In the genomic region with DNA sequence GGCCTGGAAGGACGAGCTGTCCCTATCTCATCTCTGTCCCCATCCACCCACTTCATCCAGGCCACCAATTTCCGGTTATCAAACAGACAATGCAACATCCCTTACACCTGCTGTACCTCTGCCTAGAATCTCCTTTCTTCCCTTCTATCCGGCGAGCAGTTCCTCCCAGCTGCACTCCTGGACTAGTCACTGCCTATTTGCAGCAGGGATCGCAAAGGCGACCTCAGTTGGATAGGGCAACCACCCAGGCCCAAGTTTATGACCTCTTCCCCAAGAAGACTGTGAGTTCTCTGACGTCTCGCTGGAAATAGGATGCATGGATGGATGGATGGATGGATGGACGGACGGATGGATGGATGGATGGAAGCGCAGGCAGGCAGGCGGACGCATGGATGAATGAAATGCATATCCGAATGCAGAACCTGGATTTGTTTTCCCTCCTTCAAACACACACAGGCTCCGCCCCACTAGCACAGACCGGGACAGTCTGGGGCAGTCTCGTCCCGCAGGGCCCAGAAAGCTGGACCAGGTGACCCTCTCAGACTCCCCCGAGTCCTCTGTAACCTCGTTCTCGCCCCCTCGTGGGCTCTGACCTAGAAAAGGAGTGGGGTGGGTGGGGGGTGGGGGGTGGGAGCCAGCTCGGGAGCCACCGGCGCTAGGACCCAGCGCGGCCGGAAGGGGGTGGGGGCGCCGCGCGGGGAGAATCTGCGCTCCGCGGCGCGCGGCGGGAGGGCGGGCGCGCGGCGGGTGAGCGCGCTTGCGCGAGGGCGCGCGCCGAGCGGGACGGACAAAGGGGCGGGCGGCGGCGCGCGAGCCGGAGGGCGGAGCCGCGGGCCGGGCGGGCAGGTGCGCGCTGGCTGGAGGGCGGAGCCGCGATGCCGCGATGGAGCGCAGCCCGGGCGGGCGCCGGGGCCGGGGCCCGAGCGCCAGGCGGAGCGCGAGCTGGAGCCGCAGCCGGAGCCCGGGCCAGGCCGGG, we compare ENCODE assay signal across 1 cellular context.
TF ChIP-seq lines count a peak whose summit lies in the region.

A gene (plus strand): TSS at position 875 of the 976 bp plus-strand sequence. CDS start 24,867 bp downstream, outside the sequence.

TF ChIP-seq in HEK293, 187 proteins besides CTCF, POLR2A, EP300 and RAD21 (continued from another document and continues in another):
- TF ChIP-seq, protein P1, sequence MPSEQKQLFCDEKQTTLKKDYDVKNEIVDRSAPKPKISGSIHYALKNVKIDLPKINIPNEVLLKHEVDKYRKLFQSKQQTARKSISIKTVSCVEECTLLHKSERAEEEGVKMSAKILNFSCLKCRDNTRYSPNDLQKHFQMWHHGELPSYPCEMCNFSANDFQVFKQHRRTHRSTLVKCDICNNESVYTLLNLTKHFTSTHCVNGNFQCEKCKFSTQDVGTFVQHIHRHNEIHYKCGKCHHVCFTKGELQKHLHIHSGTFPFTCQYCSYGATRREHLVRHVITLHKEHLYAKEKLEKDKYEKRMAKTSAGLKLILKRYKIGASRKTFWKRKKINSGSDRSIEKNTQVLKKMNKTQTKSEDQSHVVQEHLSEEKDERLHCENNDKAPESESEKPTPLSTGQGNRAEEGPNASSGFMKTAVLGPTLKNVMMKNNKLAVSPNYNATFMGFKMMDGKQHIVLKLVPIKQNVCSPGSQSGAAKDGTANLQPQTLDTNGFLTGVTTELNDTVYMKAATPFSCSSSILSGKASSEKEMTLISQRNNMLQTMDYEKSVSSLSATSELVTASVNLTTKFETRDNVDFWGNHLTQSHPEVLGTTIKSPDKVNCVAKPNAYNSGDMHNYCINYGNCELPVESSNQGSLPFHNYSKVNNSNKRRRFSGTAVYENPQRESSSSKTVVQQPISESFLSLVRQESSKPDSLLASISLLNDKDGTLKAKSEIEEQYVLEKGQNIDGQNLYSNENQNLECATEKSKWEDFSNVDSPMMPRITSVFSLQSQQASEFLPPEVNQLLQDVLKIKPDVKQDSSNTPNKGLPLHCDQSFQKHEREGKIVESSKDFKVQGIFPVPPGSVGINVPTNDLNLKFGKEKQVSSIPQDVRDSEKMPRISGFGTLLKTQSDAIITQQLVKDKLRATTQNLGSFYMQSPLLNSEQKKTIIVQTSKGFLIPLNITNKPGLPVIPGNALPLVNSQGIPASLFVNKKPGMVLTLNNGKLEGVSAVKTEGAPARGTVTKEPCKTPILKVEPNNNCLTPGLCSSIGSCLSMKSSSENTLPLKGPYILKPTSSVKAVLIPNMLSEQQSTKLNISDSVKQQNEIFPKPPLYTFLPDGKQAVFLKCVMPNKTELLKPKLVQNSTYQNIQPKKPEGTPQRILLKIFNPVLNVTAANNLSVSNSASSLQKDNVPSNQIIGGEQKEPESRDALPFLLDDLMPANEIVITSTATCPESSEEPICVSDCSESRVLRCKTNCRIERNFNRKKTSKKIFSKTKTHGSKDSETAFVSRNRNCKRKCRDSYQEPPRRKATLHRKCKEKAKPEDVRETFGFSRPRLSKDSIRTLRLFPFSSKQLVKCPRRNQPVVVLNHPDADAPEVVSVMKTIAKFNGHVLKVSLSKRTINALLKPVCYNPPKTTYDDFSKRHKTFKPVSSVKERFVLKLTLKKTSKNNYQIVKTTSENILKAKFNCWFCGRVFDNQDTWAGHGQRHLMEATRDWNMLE (tag by site-specific recombination; conservative IDR thresholded peaks at IDR 0.05; ENCODE audit: low read depth): no peak
- TF ChIP-seq ZNF24 (tag by site-specific recombination; IDR thresholded peaks at IDR 0.05): 0 out of 2 replicates have a peak, but pooled peaks have one; percentile 52
- TF ChIP-seq BCL11A (tag by site-specific recombination; IDR thresholded peaks at IDR 0.05; ENCODE audit: low read depth): no peak
- TF ChIP-seq ZFP69B (tag by site-specific recombination; IDR thresholded peaks at IDR 0.05): 0 out of 2 replicates have a peak, but pooled peaks have one; percentile 57
- 0 out of 2 replicates have a peak, but pooled peaks have one; percentile 5 for TF ChIP-seq EGR2 (tag by site-specific recombination; IDR thresholded peaks at IDR 0.05; ENCODE audit: low read depth)
- no peak for TF ChIP-seq YY2 (tag by site-specific recombination; IDR thresholded peaks at IDR 0.05)
- TF ChIP-seq ZNF19 (tag by site-specific recombination; IDR thresholded peaks at IDR 0.05; ENCODE audit: low read depth): no peak
- no peak for TF ChIP-seq HOXD13 (CRISPR knock-in tag; IDR thresholded peaks at IDR 0.05; ENCODE audit: borderline replicate concordance)
- peak; percentile 100 for TF ChIP-seq ZNF366 (tag by site-specific recombination; conservative IDR thresholded peaks at IDR 0.05)
- TF ChIP-seq, protein P2, sequence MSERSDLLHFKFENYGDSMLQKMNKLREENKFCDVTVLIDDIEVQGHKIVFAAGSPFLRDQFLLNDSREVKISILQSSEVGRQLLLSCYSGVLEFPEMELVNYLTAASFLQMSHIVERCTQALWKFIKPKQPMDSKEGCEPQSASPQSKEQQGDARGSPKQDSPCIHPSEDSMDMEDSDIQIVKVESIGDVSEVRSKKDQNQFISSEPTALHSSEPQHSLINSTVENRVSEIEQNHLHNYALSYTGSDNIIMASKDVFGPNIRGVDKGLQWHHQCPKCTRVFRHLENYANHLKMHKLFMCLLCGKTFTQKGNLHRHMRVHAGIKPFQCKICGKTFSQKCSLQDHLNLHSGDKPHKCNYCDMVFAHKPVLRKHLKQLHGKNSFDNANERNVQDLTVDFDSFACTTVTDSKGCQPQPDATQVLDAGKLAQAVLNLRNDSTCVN (tag by site-specific recombination; optimal IDR thresholded peaks at IDR 0.05): peak; percentile 41
- no peak for TF ChIP-seq ZNF549 (tag by site-specific recombination; IDR thresholded peaks at IDR 0.05)
- TF ChIP-seq SP3 (tag by site-specific recombination; IDR thresholded peaks at IDR 0.05): peak; percentile 70
- no peak for TF ChIP-seq ZNF239 (tag by site-specific recombination; IDR thresholded peaks at IDR 0.05)
- TF ChIP-seq ZNF548 (tag by site-specific recombination; IDR thresholded peaks at IDR 0.05): no peak
- TF ChIP-seq ZNF791 (tag by site-specific recombination; IDR thresholded peaks at IDR 0.05): no peak
- TF ChIP-seq, protein P3, sequence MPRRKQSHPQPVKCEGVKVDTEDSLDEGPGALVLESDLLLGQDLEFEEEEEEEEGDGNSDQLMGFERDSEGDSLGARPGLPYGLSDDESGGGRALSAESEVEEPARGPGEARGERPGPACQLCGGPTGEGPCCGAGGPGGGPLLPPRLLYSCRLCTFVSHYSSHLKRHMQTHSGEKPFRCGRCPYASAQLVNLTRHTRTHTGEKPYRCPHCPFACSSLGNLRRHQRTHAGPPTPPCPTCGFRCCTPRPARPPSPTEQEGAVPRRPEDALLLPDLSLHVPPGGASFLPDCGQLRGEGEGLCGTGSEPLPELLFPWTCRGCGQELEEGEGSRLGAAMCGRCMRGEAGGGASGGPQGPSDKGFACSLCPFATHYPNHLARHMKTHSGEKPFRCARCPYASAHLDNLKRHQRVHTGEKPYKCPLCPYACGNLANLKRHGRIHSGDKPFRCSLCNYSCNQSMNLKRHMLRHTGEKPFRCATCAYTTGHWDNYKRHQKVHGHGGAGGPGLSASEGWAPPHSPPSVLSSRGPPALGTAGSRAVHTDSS (tag by site-specific recombination; IDR thresholded peaks at IDR 0.05): no peak
- TF ChIP-seq KLF16 (tag by site-specific recombination; IDR thresholded peaks at IDR 0.05): no peak
- no peak for TF ChIP-seq ZNF37A (tag by site-specific recombination; IDR thresholded peaks at IDR 0.05)
- TF ChIP-seq, protein P4, sequence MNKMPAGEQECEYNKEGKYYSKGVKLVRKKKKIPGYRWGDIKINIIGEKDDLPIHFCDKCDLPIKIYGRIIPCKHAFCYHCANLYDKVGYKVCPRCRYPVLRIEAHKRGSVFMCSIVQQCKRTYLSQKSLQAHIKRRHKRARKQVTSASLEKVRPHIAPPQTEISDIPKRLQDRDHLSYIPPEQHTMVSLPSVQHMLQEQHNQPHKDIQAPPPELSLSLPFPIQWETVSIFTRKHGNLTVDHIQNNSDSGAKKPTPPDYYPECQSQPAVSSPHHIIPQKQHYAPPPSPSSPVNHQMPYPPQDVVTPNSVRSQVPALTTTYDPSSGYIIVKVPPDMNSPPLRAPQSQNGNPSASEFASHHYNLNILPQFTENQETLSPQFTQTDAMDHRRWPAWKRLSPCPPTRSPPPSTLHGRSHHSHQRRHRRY (tag by site-specific recombination; IDR thresholded peaks at IDR 0.05): no peak
- TF ChIP-seq KLF7 (tag by site-specific recombination; IDR thresholded peaks at IDR 0.05; ENCODE audit: borderline replicate concordance): no peak
- TF ChIP-seq, protein P5, sequence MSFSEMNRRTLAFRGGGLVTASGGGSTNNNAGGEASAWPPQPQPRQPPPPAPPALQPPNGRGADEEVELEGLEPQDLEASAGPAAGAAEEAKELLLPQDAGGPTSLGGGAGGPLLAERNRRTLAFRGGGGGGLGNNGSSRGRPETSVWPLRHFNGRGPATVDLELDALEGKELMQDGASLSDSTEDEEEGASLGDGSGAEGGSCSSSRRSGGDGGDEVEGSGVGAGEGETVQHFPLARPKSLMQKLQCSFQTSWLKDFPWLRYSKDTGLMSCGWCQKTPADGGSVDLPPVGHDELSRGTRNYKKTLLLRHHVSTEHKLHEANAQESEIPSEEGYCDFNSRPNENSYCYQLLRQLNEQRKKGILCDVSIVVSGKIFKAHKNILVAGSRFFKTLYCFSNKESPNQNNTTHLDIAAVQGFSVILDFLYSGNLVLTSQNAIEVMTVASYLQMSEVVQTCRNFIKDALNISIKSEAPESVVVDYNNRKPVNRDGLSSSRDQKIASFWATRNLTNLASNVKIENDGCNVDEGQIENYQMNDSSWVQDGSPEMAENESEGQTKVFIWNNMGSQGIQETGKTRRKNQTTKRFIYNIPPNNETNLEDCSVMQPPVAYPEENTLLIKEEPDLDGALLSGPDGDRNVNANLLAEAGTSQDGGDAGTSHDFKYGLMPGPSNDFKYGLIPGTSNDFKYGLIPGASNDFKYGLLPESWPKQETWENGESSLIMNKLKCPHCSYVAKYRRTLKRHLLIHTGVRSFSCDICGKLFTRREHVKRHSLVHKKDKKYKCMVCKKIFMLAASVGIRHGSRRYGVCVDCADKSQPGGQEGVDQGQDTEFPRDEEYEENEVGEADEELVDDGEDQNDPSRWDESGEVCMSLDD (tag by site-specific recombination; IDR thresholded peaks at IDR 0.05): no peak
- no peak for TF ChIP-seq ZNF214 (tag by site-specific recombination; IDR thresholded peaks at IDR 0.05; ENCODE audit: borderline replicate concordance)
- TF ChIP-seq SALL2 (tag by site-specific recombination; IDR thresholded peaks at IDR 0.05; ENCODE audit: borderline replicate concordance): no peak
- TF ChIP-seq OVOL3 (tag by site-specific recombination; IDR thresholded peaks at IDR 0.05): no peak
- TF ChIP-seq SCRT1 (tag by site-specific recombination; IDR thresholded peaks at IDR 0.05; ENCODE audit: borderline replicate concordance): peak; percentile 38; the same call in 1 of the 2 replicates
- TF ChIP-seq ZNF292 (tag by site-specific recombination; IDR thresholded peaks at IDR 0.05; ENCODE audit: borderline replicate concordance, low read depth): no peak
- no peak for TF ChIP-seq ZNF585B (tag by site-specific recombination; IDR thresholded peaks at IDR 0.05)
- TF ChIP-seq, protein P6, sequence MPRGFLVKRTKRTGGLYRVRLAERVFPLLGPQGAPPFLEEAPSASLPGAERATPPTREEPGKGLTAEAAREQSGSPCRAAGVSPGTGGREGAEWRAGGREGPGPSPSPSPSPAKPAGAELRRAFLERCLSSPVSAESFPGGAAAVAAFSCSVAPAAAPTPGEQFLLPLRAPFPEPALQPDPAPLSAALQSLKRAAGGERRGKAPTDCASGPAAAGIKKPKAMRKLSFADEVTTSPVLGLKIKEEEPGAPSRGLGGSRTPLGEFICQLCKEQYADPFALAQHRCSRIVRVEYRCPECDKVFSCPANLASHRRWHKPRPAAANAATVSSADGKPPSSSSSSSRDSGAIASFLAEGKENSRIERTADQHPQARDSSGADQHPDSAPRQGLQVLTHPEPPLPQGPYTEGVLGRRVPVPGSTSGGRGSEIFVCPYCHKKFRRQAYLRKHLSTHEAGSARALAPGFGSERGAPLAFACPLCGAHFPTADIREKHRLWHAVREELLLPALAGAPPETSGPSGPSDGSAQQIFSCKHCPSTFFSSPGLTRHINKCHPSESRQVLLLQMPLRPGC (tag by site-specific recombination; IDR thresholded peaks at IDR 0.05): peak; percentile 74; the same call in 1 of the 2 replicates
- no peak for TF ChIP-seq ZNF571 (tag by site-specific recombination; IDR thresholded peaks at IDR 0.05)
- peak; percentile 55; the same call in 1 of the 2 replicates for TF ChIP-seq ZNF394 (tag by site-specific recombination; IDR thresholded peaks at IDR 0.05; ENCODE audit: borderline replicate concordance)
- TF ChIP-seq ZNF610 (tag by site-specific recombination; IDR thresholded peaks at IDR 0.05; ENCODE audit: borderline replicate concordance): no peak
- TF ChIP-seq ZNF707 (tag by site-specific recombination; IDR thresholded peaks at IDR 0.05): no peak
- no peak for TF ChIP-seq ZNF221 (tag by site-specific recombination; IDR thresholded peaks at IDR 0.05; ENCODE audit: borderline replicate concordance)
- TF ChIP-seq, protein P7, sequence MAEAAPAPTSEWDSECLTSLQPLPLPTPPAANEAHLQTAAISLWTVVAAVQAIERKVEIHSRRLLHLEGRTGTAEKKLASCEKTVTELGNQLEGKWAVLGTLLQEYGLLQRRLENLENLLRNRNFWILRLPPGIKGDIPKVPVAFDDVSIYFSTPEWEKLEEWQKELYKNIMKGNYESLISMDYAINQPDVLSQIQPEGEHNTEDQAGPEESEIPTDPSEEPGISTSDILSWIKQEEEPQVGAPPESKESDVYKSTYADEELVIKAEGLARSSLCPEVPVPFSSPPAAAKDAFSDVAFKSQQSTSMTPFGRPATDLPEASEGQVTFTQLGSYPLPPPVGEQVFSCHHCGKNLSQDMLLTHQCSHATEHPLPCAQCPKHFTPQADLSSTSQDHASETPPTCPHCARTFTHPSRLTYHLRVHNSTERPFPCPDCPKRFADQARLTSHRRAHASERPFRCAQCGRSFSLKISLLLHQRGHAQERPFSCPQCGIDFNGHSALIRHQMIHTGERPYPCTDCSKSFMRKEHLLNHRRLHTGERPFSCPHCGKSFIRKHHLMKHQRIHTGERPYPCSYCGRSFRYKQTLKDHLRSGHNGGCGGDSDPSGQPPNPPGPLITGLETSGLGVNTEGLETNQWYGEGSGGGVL (tag by site-specific recombination; IDR thresholded peaks at IDR 0.05): peak; percentile 37; the same call in 1 of the 2 replicates
- no peak for TF ChIP-seq WT1 (tag by site-specific recombination; IDR thresholded peaks at IDR 0.05)
- TF ChIP-seq, protein P8, sequence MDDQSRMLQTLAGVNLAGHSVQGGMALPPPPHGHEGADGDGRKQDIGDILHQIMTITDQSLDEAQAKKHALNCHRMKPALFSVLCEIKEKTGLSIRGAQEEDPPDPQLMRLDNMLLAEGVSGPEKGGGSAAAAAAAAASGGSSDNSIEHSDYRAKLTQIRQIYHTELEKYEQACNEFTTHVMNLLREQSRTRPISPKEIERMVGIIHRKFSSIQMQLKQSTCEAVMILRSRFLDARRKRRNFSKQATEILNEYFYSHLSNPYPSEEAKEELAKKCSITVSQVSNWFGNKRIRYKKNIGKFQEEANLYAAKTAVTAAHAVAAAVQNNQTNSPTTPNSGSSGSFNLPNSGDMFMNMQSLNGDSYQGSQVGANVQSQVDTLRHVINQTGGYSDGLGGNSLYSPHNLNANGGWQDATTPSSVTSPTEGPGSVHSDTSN (CRISPR knock-in tag; IDR thresholded peaks at IDR 0.05): no peak
- no peak for TF ChIP-seq ZSCAN30 (tag by site-specific recombination; IDR thresholded peaks at IDR 0.05)
- peak; percentile 63; the same call in 1 of the 2 replicates for TF ChIP-seq ZSCAN23 (tag by site-specific recombination; IDR thresholded peaks at IDR 0.05)
- TF ChIP-seq KLF8 (tag by site-specific recombination; IDR thresholded peaks at IDR 0.05): 0 out of 2 replicates have a peak, but pooled peaks have one; percentile 40
